In genomic region chr11:65095427-65095826, GRCh38 we compare ENCODE assay signal across 8 cellular contexts. TPM values are rescaled to one million over a fixed set of nuclear protein-coding genes. Genes with fewer than 3 reads are reported as not detected.
A peak's percentile ranks its signal among the peaks of the same experiment; 100 is the strongest.
DNase-seq lines count a peak whose midpoint lies in the region; ATAC-seq and TF ChIP-seq lines count a peak whose summit lies in the region.

No MANE protein-coding gene starts in this region.

- H3K9me3 Mint-ChIP-seq in activated CD4-positive, alpha-beta T cell treated with anti-CD3 and anti-CD28 coated beads, Interleukin-2, amount 10 ng/mL, durations not matched to agents 7 days and 5 days = no peaks in the 10 kb centered on the region

- H3K27ac ChIP-seq in angular gyrus (ENCODE audit: low read depth, low read length) (peak overlapping the region; percentile 88), left lung (peak overlapping the region in 1 of 2 donors; percentile 89), testis (no peak overlapping the region)

- TF ChIP-seq POLR2A in testis (IDR thresholded peaks at IDR 0.05) = no peak

- no peak for TF ChIP-seq CTCF in left lung (IDR thresholded peaks at IDR 0.05)
- TF ChIP-seq CTCF in testis (IDR thresholded peaks at IDR 0.05) = no peak

- POLR2A ChIA-PET in activated CD4-positive, alpha-beta T cell treated with anti-CD3 and anti-CD28 coated beads, Interleukin-2, amount 10 ng/mL, durations not matched to agents 7 days and 5 days (lab: Charles Lee) = no interaction called here

- no peaks in the 10 kb centered on the region for H3K27me3 Mint-ChIP-seq in activated CD4-positive, alpha-beta T cell treated with anti-CD3 and anti-CD28 coated beads, Interleukin-2, amount 10 ng/mL, durations not matched to agents 7 days and 5 days

- peaks cover 11% of the 10 kb centered on the region for H3K36me3 Mint-ChIP-seq in activated CD4-positive, alpha-beta T cell treated with anti-CD3 and anti-CD28 coated beads, Interleukin-2, amount 10 ng/mL, durations not matched to agents 7 days and 5 days (ENCODE audit: low read depth)

- H3K36me3 ChIP-seq in left lung = no peaks in the 10 kb centered on the region
- no peaks in the 10 kb centered on the region for H3K36me3 ChIP-seq in testis (ENCODE audit: low read depth, missing control alignments)

- ATAC-seq in left lung = no peak
- no peak for ATAC-seq in GM19452 (IDR thresholded peaks at IDR 0.05; ENCODE audit: unreplicated experiment)

- 45 to 55% methylated on average over 20 to 22 of the region's 22 CpGs for WGBS in testis, 2 donors

- intact Hi-C loops in left lung (cut with DNase I) (no loop called here), testis (cut with DNase I; ENCODE audit: low total_unique reads) (no loop called here)

- H3K27ac Mint-ChIP-seq in activated CD4-positive, alpha-beta T cell treated with anti-CD3 and anti-CD28 coated beads, Interleukin-2, amount 10 ng/mL, durations not matched to agents 7 days and 5 days = peak overlapping the region; percentile 98

- H3K4me1 ChIP-seq in left lung = peaks cover 3 to 23% of the 10 kb centered on the region in 2 donors
- H3K4me1 ChIP-seq in testis = peaks cover 9% of the 10 kb centered on the region

- H3K4me1 Mint-ChIP-seq in activated CD4-positive, alpha-beta T cell treated with anti-CD3 and anti-CD28 coated beads, Interleukin-2, amount 10 ng/mL, durations not matched to agents 7 days and 5 days = peaks cover 25% of the 10 kb centered on the region

- H3K4me3 Mint-ChIP-seq in activated CD4-positive, alpha-beta T cell treated with anti-CD3 and anti-CD28 coated beads, Interleukin-2, amount 10 ng/mL, durations not matched to agents 7 days and 5 days = peak overlapping the region; percentile 93

- CTCF ChIA-PET in activated CD4-positive, alpha-beta T cell treated with anti-CD3 and anti-CD28 coated beads, Interleukin-2, amount 10 ng/mL, durations not matched to agents 7 days and 5 days (lab: Charles Lee) = interaction anchor here (1.1 to 8.1 kb wide), 4 partner anchors 10 to 50 kb away, joined by 3 to 85 read pairs (median 4); partner anchors contain the start of gene TM7SF2

- H3K9me3 ChIP-seq in left lung = no peaks in the 10 kb centered on the region
- H3K9me3 ChIP-seq in testis = no peaks in the 10 kb centered on the region

- DNase-seq in activated CD4-positive, alpha-beta T cell treated with anti-CD3 and anti-CD28 coated beads, Interleukin-2, amount 10 ng/mL, durations not matched to agents 7 days and 5 days = no peak
- no peak for DNase-seq in activated CD4-positive, alpha-beta T cell treated with anti-CD3 and anti-CD28 coated beads, Interleukin-2, amount 50 U/mL, for 48 hours
- no peak for DNase-seq in left lung
- DNase-seq in testis = no peak
- DNase-seq in UCSD-AML1 (lab: John Stamatoyannopoulos, UW; ENCODE audit: unreplicated experiment) = no peak
- DNase-seq in NCI-H1092 treated with DMSO at 0.1 percent for 48 hours (lab: John Stamatoyannopoulos, UW) = no peak

- H3K4me3 ChIP-seq in left lung (peak overlapping the region; percentile 74 to 89), testis (peak overlapping the region; percentile 69 to 99)

- H3K27me3 ChIP-seq in left lung (no peaks in the 10 kb centered on the region), testis (no peaks in the 10 kb centered on the region)

RNA-seq across cellular contexts. Expression of gene VPS51, which starts 0.6 kb away (rescaled TPM):
- 100 to 1,000 TPM; 146 to 148 TPM for total RNA-seq in activated CD4-positive, alpha-beta T cell treated with anti-CD3 and anti-CD28 coated beads, Interleukin-2, amount 10 ng/mL, durations not matched to agents 7 days and 5 days
- total RNA-seq in left lung (10 to 100 TPM; 79.4 to 86.8 TPM), testis (100 to 1,000 TPM; 173 to 252 TPM)
- polyA plus RNA-seq in testis (ENCODE audit: insufficient read depth, low read depth, low replicate concordance) = 91.1 TPM

RNA-seq across cellular contexts. Expression of gene ZFPL1, which starts 11.4 kb away (rescaled TPM):
- 10 to 100 TPM; 27.2 to 29.8 TPM for total RNA-seq in activated CD4-positive, alpha-beta T cell treated with anti-CD3 and anti-CD28 coated beads, Interleukin-2, amount 10 ng/mL, durations not matched to agents 7 days and 5 days
- total RNA-seq in left lung (10 to 100 TPM; 32.6 to 36.4 TPM), testis (10 to 100 TPM; 52.7 to 57.2 TPM)
- 70.6 TPM for polyA plus RNA-seq in testis (ENCODE audit: insufficient read depth, low read depth, low replicate concordance)

RNA-seq across cellular contexts. Expression of gene CDCA5, which starts 11.6 kb away (rescaled TPM):
- total RNA-seq in activated CD4-positive, alpha-beta T cell treated with anti-CD3 and anti-CD28 coated beads, Interleukin-2, amount 10 ng/mL, durations not matched to agents 7 days and 5 days = 100 to 1,000 TPM; 105 to 109 TPM
- total RNA-seq in left lung (10 to 100 TPM in 1 of 2 donors, 1 to 10 TPM in 1; 7.1 to 11.3 TPM), testis (10 to 100 TPM; 28.5 to 50.9 TPM)
- polyA plus RNA-seq in testis (ENCODE audit: insufficient read depth, low read depth, low replicate concordance) = 93.3 TPM

RNA-seq across cellular contexts. Expression of gene TM7SF2, which starts 16.2 kb away (rescaled TPM):
- 10 to 100 TPM; 26.1 to 27.7 TPM for total RNA-seq in activated CD4-positive, alpha-beta T cell treated with anti-CD3 and anti-CD28 coated beads, Interleukin-2, amount 10 ng/mL, durations not matched to agents 7 days and 5 days
- total RNA-seq in left lung (10 to 100 TPM; 37.1 to 41.0 TPM), testis (10 to 100 TPM; 42.0 to 49.6 TPM)
- 36.4 TPM for polyA plus RNA-seq in testis (ENCODE audit: insufficient read depth, low read depth, low replicate concordance)

RNA-seq across cellular contexts. Expression of gene ZNHIT2, which starts 22.1 kb away (rescaled TPM):
- total RNA-seq in activated CD4-positive, alpha-beta T cell treated with anti-CD3 and anti-CD28 coated beads, Interleukin-2, amount 10 ng/mL, durations not matched to agents 7 days and 5 days = 1 to 10 TPM; 8.6 to 9.9 TPM
- 10 to 100 TPM in 1 of 2 donors, 1 to 10 TPM in 1; 8.0 to 10.6 TPM for total RNA-seq in left lung
- total RNA-seq in testis = 100 to 1,000 TPM in 1 of 2 donors, 10 to 100 TPM in 1; 64.2 to 119 TPM
- 47.3 TPM for polyA plus RNA-seq in testis (ENCODE audit: insufficient read depth, low read depth, low replicate concordance)
